In the genomic region with DNA sequence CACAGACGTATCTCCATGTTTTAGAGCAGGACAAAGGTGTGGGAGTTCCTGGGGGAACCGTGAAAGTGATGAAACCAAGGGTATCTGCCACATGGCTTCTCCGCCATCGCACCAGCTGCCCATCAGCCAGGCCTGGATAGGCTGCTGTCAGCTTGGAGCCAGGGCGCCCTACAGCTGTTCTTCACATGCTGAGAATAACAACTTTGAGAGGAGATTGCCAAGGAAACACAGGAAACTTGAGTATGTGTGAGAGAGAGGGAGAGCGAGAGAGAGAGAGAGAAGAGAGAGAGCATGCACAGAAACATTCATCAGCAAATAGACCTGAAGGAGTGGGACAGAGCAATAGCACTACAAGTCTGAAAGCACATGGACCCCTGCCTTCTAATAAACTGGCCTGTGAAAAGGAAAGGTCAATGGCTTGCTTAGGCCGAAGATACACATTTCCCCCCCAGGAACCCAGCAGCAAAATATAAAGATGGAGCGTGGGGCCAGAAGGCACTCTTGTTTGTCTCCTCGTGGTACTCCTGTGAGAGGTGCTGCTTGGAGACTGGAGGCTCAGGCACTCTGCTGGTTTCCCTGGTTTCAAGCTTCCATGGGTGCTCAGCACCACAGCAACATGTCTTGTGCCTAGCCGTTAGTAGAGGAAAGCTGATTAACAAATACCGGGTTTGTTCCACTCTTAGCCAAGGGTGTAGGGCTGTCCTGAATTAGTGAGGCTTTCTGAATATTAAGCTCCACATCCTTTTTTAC, we compare ENCODE assay signal across 29 cellular contexts. TPM values are rescaled to one million over a fixed set of nuclear protein-coding genes. Genes with fewer than 3 reads are reported as not detected.
DNase-seq lines count a peak whose midpoint lies in the region; ATAC-seq and TF ChIP-seq lines count a peak whose summit lies in the region.
"Had no signal": no experiment of that assay in that cellular context is flagged by ENCODE, and none has a peak within 500 bp of the region (broad histone marks: within the 10 kb centered on the region; RNA-seq: fewer than 3 reads in every experiment).

No MANE protein-coding gene starts in this region.

- H3K27me3 ChIP-seq in right cardiac atrium (ENCODE audit: control insufficient read depth, insufficient read depth) = no peaks in the 10 kb centered on the region
- peaks cover 0 to 7% (median 0%) of the 10 kb centered on the region in 7 donors for H3K27me3 ChIP-seq in heart right ventricle
- H3K27me3 ChIP-seq: body of pancreas, right atrium auricular region, suprapubic skin had no signal

- ATAC-seq in right cardiac atrium (peak in 1 of 2 donors; percentile 19), heart right ventricle (no peak), GM21360 (IDR thresholded peaks at IDR 0.05; ENCODE audit: unreplicated experiment) (no peak)
- ATAC-seq in activated T-cell treated with anti-CD3 and anti-CD28 coated beads, Interleukin-2, amount 50 U/mL, for 4 hours = no peak
- ATAC-seq: body of pancreas; natural killer cell; stimulated activated naive B cell treated with anti-CD40 and anti-IgM and Interleukin-4, amounts not matched to agents 10 μg/mL and 1 μg/mL and 100 μg/mL, for 72 hours had no signal

- H3K36me3 ChIP-seq in heart right ventricle = no peaks in the 10 kb centered on the region
- H3K36me3 ChIP-seq: HAP-1, right atrium auricular region, suprapubic skin had no signal

- no peak for TF ChIP-seq CTCF in heart right ventricle (IDR thresholded peaks at IDR 0.05)
- no peak for TF ChIP-seq CTCF in choroid plexus epithelial cell (conservative IDR thresholded peaks at IDR 0.05; ENCODE audit: low read depth, low read length)

- H3K36me3 Mint-ChIP-seq in activated T-cell treated with anti-CD3 and anti-CD28 coated beads, Interleukin-2, amount 50 U/mL, for 4 hours (ENCODE audit: insufficient read depth) = no peaks in the 10 kb centered on the region
- H3K36me3 Mint-ChIP-seq: natural killer cell; stimulated activated naive B cell treated with anti-CD40 and anti-IgM and Interleukin-4, amounts not matched to agents 10 μg/mL and 1 μg/mL and 100 μg/mL, for 72 hours had no signal

- H3K9me3 ChIP-seq in right cardiac atrium (ENCODE audit: control insufficient read depth, low read length) (no peaks in the 10 kb centered on the region), heart right ventricle (no peaks in the 10 kb centered on the region)
- H3K9me3 ChIP-seq: body of pancreas, HAP-1, right atrium auricular region, suprapubic skin had no signal

- DNase-seq in right cardiac atrium (peak in 2 of 3 donors; percentile 68 to 69), heart right ventricle (no peak), choroid plexus epithelial cell (ENCODE audit: low read depth) (peak; percentile 77), middle frontal gyrus (ENCODE audit: extremely low spot score, low spot score) (peak; percentile 13), AML-193 (lab: John Stamatoyannopoulos, UW) (no peak), NCI-H82 (lab: John Stamatoyannopoulos, UW) (no peak)
- DNase-seq in activated T-cell treated with anti-CD3 and anti-CD28 coated beads, Interleukin-2, amount 50 U/mL, for 4 hours = no peak
- DNase-seq: activated CD4-positive, alpha-beta T cell treated with anti-CD3 and anti-CD28 coated beads for 4 hours; activated CD8-positive, alpha-beta memory T cell treated with anti-CD3 and anti-CD28 coated beads for 24 hours; activated naive CD4-positive, alpha-beta T cell; activated T-cell treated with anti-CD3 and anti-CD28 coated beads, Interleukin-2, amount 50 U/mL, for 1 hour; cerebellar nuclear complex; DMS53; GDM1; kidney; midbrain; natural killer cell; NCI-H1436; NCI-H510A; SHP77; stimulated activated CD4-positive, alpha-beta T cell treated with anti-CD3 and anti-CD28 coated beads, Interleukin-4, amount 100 ng/mL, for 24 hours; stimulated activated naive B cell treated with anti-CD40 and anti-IgM and Interleukin-4, amounts not matched to agents 10 μg/mL and 1 μg/mL and 100 μg/mL, for 72 hours; T-helper 9 cell had no signal

- H3K27me3 Mint-ChIP-seq in activated T-cell treated with anti-CD3 and anti-CD28 coated beads, Interleukin-2, amount 50 U/mL, for 4 hours (ENCODE audit: low read depth) = peaks cover 4% of the 10 kb centered on the region
- H3K27me3 Mint-ChIP-seq: stimulated activated naive B cell treated with anti-CD40 and anti-IgM and Interleukin-4, amounts not matched to agents 10 μg/mL and 1 μg/mL and 100 μg/mL, for 72 hours had no signal

- H3K4me3 ChIP-seq in right cardiac atrium (ENCODE audit: low read length) (no peak overlapping the region), heart right ventricle (no peak overlapping the region), choroid plexus epithelial cell (ENCODE audit: low read depth, low read length) (no peak overlapping the region)
- H3K4me3 ChIP-seq: body of pancreas, HAP-1, right atrium auricular region, suprapubic skin had no signal

- H3K27ac ChIP-seq in right cardiac atrium (ENCODE audit: low read length) (no peak overlapping the region), heart right ventricle (no peak overlapping the region)
- H3K27ac ChIP-seq: body of pancreas, right atrium auricular region, suprapubic skin, VCaP had no signal

- no peak overlapping the region for H3K4me3 Mint-ChIP-seq in activated T-cell treated with anti-CD3 and anti-CD28 coated beads, Interleukin-2, amount 50 U/mL, for 4 hours
- H3K4me3 Mint-ChIP-seq: natural killer cell; stimulated activated naive B cell treated with anti-CD40 and anti-IgM and Interleukin-4, amounts not matched to agents 10 μg/mL and 1 μg/mL and 100 μg/mL, for 72 hours had no signal

- no peaks in the 10 kb centered on the region for H3K9me3 Mint-ChIP-seq in activated T-cell treated with anti-CD3 and anti-CD28 coated beads, Interleukin-2, amount 50 U/mL, for 4 hours
- H3K9me3 Mint-ChIP-seq: natural killer cell; stimulated activated naive B cell treated with anti-CD40 and anti-IgM and Interleukin-4, amounts not matched to agents 10 μg/mL and 1 μg/mL and 100 μg/mL, for 72 hours had no signal

- no peaks in the 10 kb centered on the region for H3K4me1 ChIP-seq in right cardiac atrium (ENCODE audit: control insufficient read depth, insufficient read depth, low read length)
- no peaks in the 10 kb centered on the region for H3K4me1 ChIP-seq in heart right ventricle
- H3K4me1 ChIP-seq: body of pancreas, HAP-1, right atrium auricular region, suprapubic skin had no signal

- intact Hi-C loops in right cardiac atrium (cut with DNase I) = no loop called here
- intact Hi-C loops in heart right ventricle (cut with DNase I) = no loop called here

- no peaks in the 10 kb centered on the region for H3K4me1 Mint-ChIP-seq in activated T-cell treated with anti-CD3 and anti-CD28 coated beads, Interleukin-2, amount 50 U/mL, for 4 hours (ENCODE audit: low read depth)
- H3K4me1 Mint-ChIP-seq: natural killer cell; stimulated activated naive B cell treated with anti-CD40 and anti-IgM and Interleukin-4, amounts not matched to agents 10 μg/mL and 1 μg/mL and 100 μg/mL, for 72 hours had no signal

- WGBS in right cardiac atrium = 68% methylated on average over 11 of the region's 11 CpGs
- 67 to 69% methylated on average over 11 of the region's 11 CpGs for WGBS in heart right ventricle, 2 donors

RNA-seq across cellular contexts. Expression of gene SNAP25, which starts 53.0 kb away (rescaled TPM):
- total RNA-seq in right cardiac atrium (1 to 10 TPM; 1.9 to 9.0 (median 2.4) TPM), heart right ventricle (under 1 TPM in 5 of 10 donors, not detected in 5; 0.19 to 0.87 (median 0.22) TPM)
- polyA plus RNA-seq in right cardiac atrium (1.8 TPM), heart right ventricle (under 1 TPM; 0.09 to 0.44 TPM)
- total RNA-seq in activated T-cell treated with anti-CD3 and anti-CD28 coated beads, Interleukin-2, amount 50 U/mL, for 4 hours = under 1 TPM in 1 of 3 donors, not detected in 2; 0.10 TPM
- total RNA-seq: natural killer cell had no signal

Comparison
In these comparisons a context has a peak if more than half of its experiments do, and no peak if none do; other contexts are left out.
1. DNase-seq: peak in right cardiac atrium (2 of 3), choroid plexus epithelial cell (single experiment) and middle frontal gyrus (single experiment); none in heart right ventricle (0 of 2), AML-193 (0 of 2), NCI-H82 (single experiment) and activated T-cell treated with anti-CD3 and anti-CD28 coated beads, Interleukin-2, amount 50 U/mL, for 4 hours (single experiment).